ENCODE assay signal across 10 cellular contexts in the genomic region with DNA sequence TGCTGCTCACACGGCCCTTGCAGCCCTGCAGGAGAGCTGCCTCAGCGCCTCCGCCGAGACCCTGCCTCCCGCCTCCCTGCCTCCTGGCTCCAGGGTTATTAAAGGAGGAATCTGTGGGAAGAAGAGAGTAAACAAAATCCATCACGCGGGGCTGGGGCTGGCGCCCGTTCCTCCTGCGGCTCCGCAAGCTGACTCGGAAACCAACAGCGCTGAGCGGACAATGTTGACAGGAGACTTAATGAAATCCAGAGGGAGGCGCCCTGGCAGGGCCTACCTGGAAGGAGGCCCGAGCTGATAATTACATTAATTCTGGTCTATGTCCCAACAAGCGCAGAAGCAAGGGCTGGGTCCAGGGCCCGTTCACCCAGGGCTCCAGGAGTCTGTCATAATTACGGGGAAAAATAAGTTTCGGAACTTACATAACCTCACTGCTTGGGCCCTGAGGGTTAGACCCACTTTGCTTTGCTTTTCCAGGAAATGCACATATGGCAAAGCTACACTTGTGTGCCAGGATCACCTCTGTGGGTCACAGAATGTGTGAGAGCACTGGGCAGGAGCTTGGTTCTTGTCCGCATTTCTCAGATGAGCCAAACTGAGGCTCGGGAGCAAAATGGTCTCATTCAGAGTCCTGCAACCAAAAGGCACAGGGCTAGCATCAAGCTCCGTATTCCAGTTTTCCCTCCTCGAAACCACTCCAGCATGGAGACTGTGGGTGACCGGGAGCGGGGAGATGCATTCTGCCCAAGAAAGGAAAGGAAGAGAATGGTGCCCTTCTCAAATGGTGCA. TPM values are rescaled to one million over a fixed set of nuclear protein-coding genes. Genes with fewer than 3 reads are reported as not detected.
DNase-seq lines count a peak whose midpoint lies in the region; ATAC-seq, FAIRE-seq and TF ChIP-seq lines count a peak whose summit lies in the region.
"Had no signal": no experiment of that assay in that cellular context is flagged by ENCODE, and none has a peak within 500 bp of the region (broad histone marks: within the 10 kb centered on the region; RNA-seq: fewer than 3 reads in every experiment).

No MANE protein-coding gene starts in this region.

- CTCF ChIA-PET in AG04450 (lab: Charles Lee): interaction anchor here (0.9 to 1.7 kb wide), 5 partner anchors 27 to 155 kb away, joined by 3 to 8 read pairs (median 3); no protein-coding TSS in a partner anchor

- peak overlapping the region; percentile 24 for H3K4me3 Mint-ChIP-seq in chondrocyte (ENCODE audit: unreplicated experiment)
- H3K4me3 Mint-ChIP-seq in effector memory CD8-positive, alpha-beta T cell: no peak overlapping the region

- TF ChIP-seq CTCF in AG04450 (IDR thresholded peaks at IDR 0.05; ENCODE audit: low read depth, low read length) (no peak), chondrocyte (IDR thresholded peaks at IDR 0.05) (no peak), lower lobe of right lung (IDR thresholded peaks at IDR 0.05) (no peak)

- H3K27me3 ChIP-seq in AG04450 (ENCODE audit: control insufficient read depth, insufficient read depth, low read length): peaks cover 5% of the 10 kb centered on the region
- no peaks in the 10 kb centered on the region for H3K27me3 ChIP-seq in lower lobe of right lung (ENCODE audit: low read depth)
- H3K27me3 ChIP-seq: BE2C, neutrophil had no signal

- peak; percentile 27 to 35 for ATAC-seq in lower lobe of right lung
- no peak for ATAC-seq in HG02642 (IDR thresholded peaks at IDR 0.05; ENCODE audit: poor library complexity, unreplicated experiment)
- ATAC-seq in effector memory CD8-positive, alpha-beta T cell (replicated peaks): no peak
- ATAC-seq in HG03432 (IDR thresholded peaks at IDR 0.05; ENCODE audit: unreplicated experiment): no peak

- FAIRE-seq in frontal cortex (lab: Jason Lieb, UNC): no peak

- no peaks in the 10 kb centered on the region for H3K36me3 ChIP-seq in lower lobe of right lung
- H3K36me3 ChIP-seq: BE2C, neutrophil had no signal

- H3K4me1 Mint-ChIP-seq in chondrocyte (ENCODE audit: low read depth): peaks cover 54% of the 10 kb centered on the region
- H3K4me1 Mint-ChIP-seq in effector memory CD8-positive, alpha-beta T cell (ENCODE audit: low read depth in 2 of 2): peaks cover 0 to 6% of the 10 kb centered on the region in 2 donors

- no peaks in the 10 kb centered on the region for H3K9me3 Mint-ChIP-seq in chondrocyte (ENCODE audit: low read depth)
- H3K9me3 Mint-ChIP-seq in effector memory CD8-positive, alpha-beta T cell: no peaks in the 10 kb centered on the region

- DNase-seq in AG04450 (ENCODE audit: low read depth, low spot score) (peak; percentile 43), NCI-H1105 treated with DMSO at 0.1 percent for 48 hours (lab: John Stamatoyannopoulos, UW) (peak; percentile 29), chondrocyte (ENCODE audit: low spot score) (no peak), lower lobe of right lung (peak; percentile 58), frontal cortex (ENCODE audit: low spot score in 2 of 2) (no peak)
- no peak for DNase-seq in effector memory CD8-positive, alpha-beta T cell
- DNase-seq: BE2C had no signal

- no peaks in the 10 kb centered on the region for H3K27me3 Mint-ChIP-seq in chondrocyte (ENCODE audit: low read depth)
- peaks cover 22 to 28% of the 10 kb centered on the region in 2 donors for H3K27me3 Mint-ChIP-seq in effector memory CD8-positive, alpha-beta T cell

- intact Hi-C loops in lower lobe of right lung (cut with DNase I): no loop called here

- no peak overlapping the region for H3K4me3 ChIP-seq in AG04450 (ENCODE audit: low read depth, low read length)
- H3K4me3 ChIP-seq in lower lobe of right lung: no peak overlapping the region

- no peaks in the 10 kb centered on the region for H3K4me1 ChIP-seq in lower lobe of right lung
- H3K4me1 ChIP-seq: BE2C had no signal

- no peaks in the 10 kb centered on the region for H3K36me3 Mint-ChIP-seq in chondrocyte (ENCODE audit: low read depth)
- H3K36me3 Mint-ChIP-seq in effector memory CD8-positive, alpha-beta T cell (ENCODE audit: insufficient read depth): no peaks in the 10 kb centered on the region

- H3K27ac ChIP-seq in AG04450 (ENCODE audit: low read depth, low read length) (no peak overlapping the region), lower lobe of right lung (no peak overlapping the region)
- H3K27ac ChIP-seq: neutrophil had no signal

- H3K27ac Mint-ChIP-seq in chondrocyte (ENCODE audit: unreplicated experiment): peak overlapping the region; percentile 66
- no peak overlapping the region for H3K27ac Mint-ChIP-seq in effector memory CD8-positive, alpha-beta T cell

- POLR2A ChIA-PET in AG04450 (lab: Yijun Ruan, JAX): interaction anchor here (0.8 to 1.2 kb wide), 2 partner anchors 13 to 148 kb away, joined by 3 to 4 read pairs; no protein-coding TSS in a partner anchor

- H3K9me3 ChIP-seq in AG04450 (ENCODE audit: control insufficient read depth, insufficient read depth, low read length) (no peaks in the 10 kb centered on the region), lower lobe of right lung (no peaks in the 10 kb centered on the region)
- H3K9me3 ChIP-seq: BE2C, neutrophil had no signal

RNA-seq across cellular contexts. Expression of a gene that starts 43.8 kb away (rescaled TPM):
- polyA plus RNA-seq in AG04450 (2011; rRNA removed): 30.8 and 33.5 TPM in 2 replicates
- polyA minus RNA-seq in AG04450 (2011; rRNA and poly(A)+ RNA removed): 60.0 and 62.6 TPM in 2 replicates
- 46.0 to 63.9 TPM (median 48.0 TPM) in 3 replicates for total RNA-seq in chondrocyte
- total RNA-seq in lower lobe of right lung: 84.0 TPM
- total RNA-seq in frontal cortex: 15.1 TPM

Comparison
In these comparisons a context has a peak if more than half of its experiments do, and no peak if none do; other contexts are left out.
1. DNase-seq: peak in AG04450 (single experiment), NCI-H1105 treated with DMSO at 0.1 percent for 48 hours (single experiment) and lower lobe of right lung (single experiment); none in chondrocyte (single experiment), effector memory CD8-positive, alpha-beta T cell (0 of 3) and frontal cortex (0 of 2).
2. ATAC-seq: peak in lower lobe of right lung (2 of 2); none in HG02642 (single experiment), effector memory CD8-positive, alpha-beta T cell (single experiment) and HG03432 (single experiment).